In genomic region chr17:44828919-44829557, GRCh38 we compare ENCODE assay signal across 8 cellular contexts. TPM values are rescaled to one million over a fixed set of nuclear protein-coding genes. Genes with fewer than 3 reads are reported as not detected.
DNase-seq lines count a peak whose midpoint lies in the region; ATAC-seq and TF ChIP-seq lines count a peak whose summit lies in the region.

No MANE protein-coding gene starts in this region.

- peak overlapping the region; percentile 9 to 78; a peak in 2 of 4 replicates for H4K8ac ChIP-seq in IMR-90 (ENCODE audit: low read depth in 2 of 2, low read length in 2 of 2)

- TF ChIP-seq CTCF in CD4-positive, alpha-beta T cell (IDR thresholded peaks at IDR 0.05), result no peak
- TF ChIP-seq CTCF in IMR-90 (conservative IDR thresholded peaks at IDR 0.05; ENCODE audit: low read depth, low read length) (no peak), adrenal gland (IDR thresholded peaks at IDR 0.05) (no peak)

- TF ChIP-seq POLR2A in IMR-90 (IDR thresholded peaks at IDR 0.05; ENCODE audit: low read depth, low read length), result no peak
- no peak for TF ChIP-seq POLR2A in adrenal gland (IDR thresholded peaks at IDR 0.05)

- peak overlapping the region; percentile 56 for H3K18ac ChIP-seq in IMR-90 (ENCODE audit: low read depth, low read length)

- no peak for TF ChIP-seq RAD21 in IMR-90 (IDR thresholded peaks at IDR 0.05; ENCODE audit: low read length)

- no peaks in the 10 kb centered on the region for H3K9me3 ChIP-seq in CD4-positive, alpha-beta T cell (ENCODE audit: control insufficient read depth, low read length)
- H3K9me3 ChIP-seq in IMR-90 (ENCODE audit: control insufficient read depth, insufficient read depth, low read length) (no peaks in the 10 kb centered on the region), thymus (ENCODE audit: control insufficient read depth) (no peaks in the 10 kb centered on the region), adrenal gland (replicated peaks in 1 of 3) (no peaks in the 10 kb centered on the region)

- H3K4me3 ChIP-seq in IMR-90 (ENCODE audit: insufficient read depth, low read depth, low read length), result peak overlapping the region; percentile 77
- H3K4me3 ChIP-seq in thymus (ENCODE audit: low read length), result peak overlapping the region; percentile 63
- H3K4me3 ChIP-seq in adrenal gland, result peak overlapping the region in 2 of 4 donors; percentile 13 to 63

- H2BK20ac ChIP-seq in IMR-90 (ENCODE audit: low read depth, low read length), result peak overlapping the region; percentile 0; the same call in 1 of the 2 replicates

- H4K5ac ChIP-seq in IMR-90 (ENCODE audit: low read depth, low read length), result peak overlapping the region; percentile 0; the same call in 1 of the 2 replicates

- H3K27ac Mint-ChIP-seq in CD4-positive, alpha-beta T cell, result no peak overlapping the region

- peaks cover 15% of the 10 kb centered on the region for H3K4me1 Mint-ChIP-seq in CD4-positive, alpha-beta T cell (ENCODE audit: low read depth)

- peak overlapping the region; percentile 77 for H3K4ac ChIP-seq in IMR-90 (ENCODE audit: low read depth, low read length)

- H3K56ac ChIP-seq in IMR-90 (ENCODE audit: extremely low read depth, insufficient read depth, low read length), result peak overlapping the region; percentile 84

- H3K9me3 Mint-ChIP-seq in CD4-positive, alpha-beta T cell, result no peaks in the 10 kb centered on the region

- H3K4me1 ChIP-seq in IMR-90 (ENCODE audit: control insufficient read depth, insufficient read depth, low read length), result peaks cover 2% of the 10 kb centered on the region
- peaks cover 3% of the 10 kb centered on the region for H3K4me1 ChIP-seq in thymus (ENCODE audit: control insufficient read depth, insufficient read depth, low read length)
- H3K4me1 ChIP-seq in adrenal gland (replicated peaks in 1 of 2), result peaks cover 10 to 17% of the 10 kb centered on the region in 2 donors

- H4K91ac ChIP-seq in IMR-90 (ENCODE audit: insufficient read depth, low read depth, low read length), result peak overlapping the region; percentile 76

- H3K27ac ChIP-seq in CD4-positive, alpha-beta T cell (ENCODE audit: low read depth, low read length), result no peak overlapping the region
- peak overlapping the region; percentile 86 for H3K27ac ChIP-seq in IMR-90 (ENCODE audit: insufficient read depth, low read length)
- no peak overlapping the region for H3K27ac ChIP-seq in thymus (ENCODE audit: low read depth)
- peak overlapping the region in 1 of 5 donors; percentile 5 for H3K27ac ChIP-seq in adrenal gland

- peak overlapping the region; percentile 72 for H2BK120ac ChIP-seq in IMR-90 (ENCODE audit: low read depth, low read length)

- peaks cover 6 to 22% of the 10 kb centered on the region in 2 experiments; a peak in 2 of 4 replicates for H3K79me1 ChIP-seq in IMR-90 (ENCODE audit: low read depth in 1 of 2, low read length in 2 of 2)

- BruUV-seq in IMR-90 (replicated peaks; lab: Mats Ljungman, UMichigan), result no TSS peak

- peaks cover 71% of the 10 kb centered on the region for H3K27me3 ChIP-seq in CD4-positive, alpha-beta T cell (ENCODE audit: control insufficient read depth, insufficient read depth, low read length)
- no peaks in the 10 kb centered on the region for H3K27me3 ChIP-seq in IMR-90 (ENCODE audit: control insufficient read depth, insufficient read depth, low read length)
- H3K27me3 ChIP-seq in thymus (ENCODE audit: control insufficient read depth, insufficient read depth), result peaks cover 32% of the 10 kb centered on the region
- peaks cover 58% of the 10 kb centered on the region for H3K27me3 ChIP-seq in adrenal gland

- peak overlapping the region; percentile 72; the same call in 2 of the 3 replicates for H2BK15ac ChIP-seq in IMR-90 (ENCODE audit: low read depth, low read length)

- H3K14ac ChIP-seq in IMR-90 (replicated peaks; ENCODE audit: low read depth, low read length), result peak overlapping the region; percentile 95

- CTCF ChIA-PET in CD4-positive, alpha-beta T cell (lab: Charles Lee), result interaction anchor here (1.6 kb wide), 1 partner anchor 50 kb away, joined by 6 read pairs; no protein-coding TSS in a partner anchor
- CTCF ChIA-PET in IMR-90 (lab: Yijun Ruan, JAX), result no interaction called here

- no peak for DNase-seq in CD4-positive, alpha-beta T cell
- DNase-seq in IMR-90 (no peak), amniotic epithelial cell (ENCODE audit: low read depth) (peak; percentile 26), kidney glomerular epithelial cell (lab: John Stamatoyannopoulos, UW) (peak; percentile 30), adrenal gland (no peak), SHP77 treated with DMSO at 0.1 percent for 48 hours (lab: John Stamatoyannopoulos, UW) (no peak)

- H3K36me3 Mint-ChIP-seq in CD4-positive, alpha-beta T cell (ENCODE audit: low read depth), result no peaks in the 10 kb centered on the region

- dilution Hi-C loops in IMR-90 (cut with HindIII; ENCODE audit: low sequenced_read_pairs, unreplicated experiment), result no loop called here

- peak overlapping the region; percentile 91 for H3K23ac ChIP-seq in IMR-90 (ENCODE audit: low read depth, low read length)

- ATAC-seq in CD4-positive, alpha-beta T cell (ENCODE audit: poor library complexity), result peak; percentile 38
- peak; percentile 3; the same call in 1 of the 2 replicates for ATAC-seq in IMR-90 (ENCODE audit: low read depth)
- ATAC-seq in HG03045 (IDR thresholded peaks at IDR 0.05; ENCODE audit: unreplicated experiment), result no peak

- peak overlapping the region; percentile 14; the same call in 1 of the 2 replicates for H2AK5ac ChIP-seq in IMR-90 (ENCODE audit: low read depth, low read length)

- H4K20me1 ChIP-seq in IMR-90 (ENCODE audit: insufficient read depth, low read length), result peaks cover 7% of the 10 kb centered on the region; the same call in 1 of the 2 replicates

- H3K4me2 ChIP-seq in IMR-90 (ENCODE audit: low read depth, low read length), result peak overlapping the region; percentile 97

- peak overlapping the region; percentile 88 for H2AFZ ChIP-seq in IMR-90 (replicated peaks; ENCODE audit: low read length, poor library complexity)

- 0% methylated on average over 3 of the region's 24 CpGs; no CpG with 5 or more reads in 1 of the 2 experiments for WGBS in IMR-90 (ENCODE audit: extremely low coverage in 2 of 2, insufficient read length in 1 of 2), 2 experiments
- 4% methylated on average over 24 of the region's 24 CpGs for WGBS in thymus
- 5 to 10% (median 7%) methylated on average over 21 to 24 of the region's 24 CpGs for WGBS in adrenal gland, 4 donors

- 0 out of 2 replicates have a peak, but pooled peaks cover 4% of the 10 kb centered on the region for H3K9me1 ChIP-seq in IMR-90 (ENCODE audit: insufficient read depth, low read length)

- peak overlapping the region; percentile 67 for H2BK5ac ChIP-seq in IMR-90 (ENCODE audit: low read depth, low read length, poor library complexity, severe bottlenecking)

- peak overlapping the region; percentile 94 for H2AK9ac ChIP-seq in IMR-90 (replicated peaks; ENCODE audit: low read depth, low read length, poor library complexity)

- POLR2A ChIA-PET in CD4-positive, alpha-beta T cell (lab: Charles Lee), result no interaction called here
- POLR2A ChIA-PET in IMR-90 (lab: Charles Lee; ENCODE audit: unreplicated experiment), result no interaction called here

- intact Hi-C loops in CD4-positive, alpha-beta T cell (cut with DNase I, micrococcal nuclease), result no loop called here
- intact Hi-C loops in IMR-90 (cut with micrococcal nuclease) (loop anchor here (1.0 kb wide), 1 partner anchor 50 kb away; no protein-coding TSS in a partner anchor), adrenal gland (cut with DNase I) (no loop called here)

- peak overlapping the region; percentile 94 for H3K9ac ChIP-seq in IMR-90 (ENCODE audit: low read depth, low read length)

- no peaks in the 10 kb centered on the region for H3K36me3 ChIP-seq in IMR-90 (ENCODE audit: control insufficient read depth, insufficient read depth, low read length)
- H3K36me3 ChIP-seq in thymus (ENCODE audit: control insufficient read depth, insufficient read depth), result no peaks in the 10 kb centered on the region
- no peaks in the 10 kb centered on the region for H3K36me3 ChIP-seq in adrenal gland (replicated peaks in 1 of 2)

- in situ Hi-C loops in IMR-90 (cut with MboI; ENCODE audit: low sequenced_read_pairs), result loop anchor here (5.0 kb wide), 1 partner anchor 37 kb away; no protein-coding TSS in a partner anchor

- peak overlapping the region; percentile 83 for H3K4me3 Mint-ChIP-seq in CD4-positive, alpha-beta T cell

- H3K27me3 Mint-ChIP-seq in CD4-positive, alpha-beta T cell, result peaks cover 70% of the 10 kb centered on the region

TF ChIP-seq in IMR-90, 13 proteins besides CTCF, POLR2A, EP300 and RAD21:
- TF ChIP-seq MAZ (IDR thresholded peaks at IDR 0.05; ENCODE audit: borderline replicate concordance, low read depth, low read length), result no peak

RNA-seq across cellular contexts. Expression of gene GJC1, which starts 1.0 kb away (rescaled TPM):
- not detected for total RNA-seq in CD4-positive, alpha-beta T cell
- total RNA-seq in IMR-90 (2012; rRNA removed) (53.3 and 69.7 TPM in 2 replicates), adrenal gland (1 to 10 TPM in 6 of 8 donors, under 1 TPM in 2; 0.69 to 2.8 (median 2.4) TPM)
- polyA plus RNA-seq in IMR-90 (2012; rRNA removed) (23.9 and 24.1 TPM in 2 replicates), thymus (2.1 TPM), adrenal gland (1 to 10 TPM; 1.0 to 1.5 (median 1.1) TPM)
- 7.1 and 11.9 TPM in 2 replicates for polyA plus RNA-seq in IMR-90 (2012; cell fraction: cytosol; rRNA removed)
- polyA plus RNA-seq in IMR-90 (2012; cell fraction: nucleus; rRNA removed; ENCODE audit: low replicate concordance), result 6.7 and 19.1 TPM in 2 replicates

RNA-seq across cellular contexts. Expression of gene HIGD1B, which starts 18.6 kb away (rescaled TPM):
- total RNA-seq in CD4-positive, alpha-beta T cell, result not detected
- total RNA-seq in IMR-90 (2012; rRNA removed) (not detected in 2 replicates), adrenal gland (under 1 TPM in 1 of 8 donors, not detected in 7; 0.50 TPM)
- polyA plus RNA-seq in IMR-90 (2012; rRNA removed) (not detected in 2 replicates), thymus (2.2 TPM), adrenal gland (1 to 10 TPM in 2 of 3 donors, not detected in 1; 1.7 to 7.1 TPM)
- not detected in 2 replicates for polyA plus RNA-seq in IMR-90 (2012; cell fraction: cytosol; rRNA removed)
- polyA plus RNA-seq in IMR-90 (2012; cell fraction: nucleus; rRNA removed; ENCODE audit: low replicate concordance), result not detected in 2 replicates

Comparison
In these comparisons a context has a peak if more than half of its experiments do, and no peak if none do; other contexts are left out.
1. DNase-seq: peak in amniotic epithelial cell (single experiment) and kidney glomerular epithelial cell (single experiment); none in CD4-positive, alpha-beta T cell (0 of 10), IMR-90 (single experiment), adrenal gland (0 of 7) and SHP77 treated with DMSO at 0.1 percent for 48 hours (single experiment).
2. RNA of gene GJC1, which starts 1.0 kb away (total RNA-seq): 53.3 to 69.7 TPM in IMR-90; 0.69 to 2.8 TPM in adrenal gland and not detected in CD4-positive, alpha-beta T cell; every median in the first group is over 10 times any median in the second.